Comparison of ENCODE assay signal across 9 cellular contexts in genomic region chr3:9400626-9401025, GRCh38. TPM values are rescaled to one million over a fixed set of nuclear protein-coding genes. Genes with fewer than 3 reads are reported as not detected.
A peak's percentile ranks its signal among the peaks of the same experiment; 100 is the strongest.
DNase-seq lines count a peak whose midpoint lies in the region; ATAC-seq and TF ChIP-seq lines count a peak whose summit lies in the region.
"Had no signal": no experiment of that assay in that cellular context is flagged by ENCODE, and none has a peak within 500 bp of the region (broad histone marks: within the 10 kb centered on the region; RNA-seq: fewer than 3 reads in every experiment).

No MANE protein-coding gene starts in this region.

- H3K27me3 ChIP-seq in right atrium auricular region (no peaks in the 10 kb centered on the region), uterus (no peaks in the 10 kb centered on the region)

- H3K36me3 ChIP-seq in right atrium auricular region (no peaks in the 10 kb centered on the region), uterus (no peaks in the 10 kb centered on the region)

- no peaks in the 10 kb centered on the region for H3K27me3 Mint-ChIP-seq in activated CD8-positive, alpha-beta T cell treated with anti-CD3 and anti-CD28 coated beads, Interleukin-2, amount 10 ng/mL, durations not matched to agents 7 days and 5 days (ENCODE audit: low read depth)
- H3K27me3 Mint-ChIP-seq in immature natural killer cell (ENCODE audit: low read depth in 3 of 3), result peaks cover 19 to 28% (median 28%) of the 10 kb centered on the region in 3 donors

- ATAC-seq in left ventricle myocardium superior (no peak), HG02798 (IDR thresholded peaks at IDR 0.05; ENCODE audit: poor library complexity, unreplicated experiment) (no peak)
- no peak for ATAC-seq in activated CD8-positive, alpha-beta T cell treated with anti-CD3 and anti-CD28 coated beads, Interleukin-2, amount 10 ng/mL, durations not matched to agents 7 days and 5 days
- ATAC-seq: activated CD4-positive, CD25-positive, alpha-beta regulatory T cell treated with anti-CD3 and anti-CD28 coated beads, Interleukin-2, amount 50 U/mL, for 24 hours had no signal

- POLR2A ChIA-PET in activated CD8-positive, alpha-beta T cell treated with anti-CD3 and anti-CD28 coated beads, Interleukin-2, amount 10 ng/mL, durations not matched to agents 7 days and 5 days (lab: Charles Lee), result no interaction called here

- no peak for DNase-seq in right atrium auricular region (ENCODE audit: low spot score)
- DNase-seq in left ventricle myocardium superior, result no peak
- no peak for DNase-seq in activated CD8-positive, alpha-beta T cell treated with anti-CD3 and anti-CD28 coated beads, Interleukin-2, amount 10 ng/mL, durations not matched to agents 7 days and 5 days
- no peak for DNase-seq in immature natural killer cell
- DNase-seq in uterus, result no peak
- no peak for DNase-seq in hepatic stellate cell (ENCODE audit: low spot score)
- no peak for DNase-seq in NCI-H1694 treated with DMSO at 0.1 percent for 48 hours (lab: John Stamatoyannopoulos, UW)

- H3K4me3 Mint-ChIP-seq in activated CD8-positive, alpha-beta T cell treated with anti-CD3 and anti-CD28 coated beads, Interleukin-2, amount 10 ng/mL, durations not matched to agents 7 days and 5 days, result peak overlapping the region; percentile 46
- H3K4me3 Mint-ChIP-seq in immature natural killer cell, result peak overlapping the region in 3 of 5 donors; percentile 13 to 46 (median 17)

- CTCF ChIA-PET in activated CD8-positive, alpha-beta T cell treated with anti-CD3 and anti-CD28 coated beads, Interleukin-2, amount 10 ng/mL, durations not matched to agents 7 days and 5 days (lab: Charles Lee), result no interaction called here

- H3K27ac ChIP-seq in right atrium auricular region, result peak overlapping the region; percentile 96 to 99
- peak overlapping the region; percentile 97 to 99 for H3K27ac ChIP-seq in uterus

- no peaks in the 10 kb centered on the region for H3K9me3 Mint-ChIP-seq in activated CD8-positive, alpha-beta T cell treated with anti-CD3 and anti-CD28 coated beads, Interleukin-2, amount 10 ng/mL, durations not matched to agents 7 days and 5 days (ENCODE audit: insufficient read depth)
- peaks cover 0 to 2% (median 0%) of the 10 kb centered on the region in 6 donors for H3K9me3 Mint-ChIP-seq in immature natural killer cell

- H3K27ac Mint-ChIP-seq in activated CD8-positive, alpha-beta T cell treated with anti-CD3 and anti-CD28 coated beads, Interleukin-2, amount 10 ng/mL, durations not matched to agents 7 days and 5 days, result no peak overlapping the region
- peak overlapping the region in 5 of 6 donors; percentile 57 to 99 (median 72) for H3K27ac Mint-ChIP-seq in immature natural killer cell

- peaks cover 24% of the 10 kb centered on the region for H3K36me3 Mint-ChIP-seq in activated CD8-positive, alpha-beta T cell treated with anti-CD3 and anti-CD28 coated beads, Interleukin-2, amount 10 ng/mL, durations not matched to agents 7 days and 5 days (ENCODE audit: low read depth)
- no peaks in the 10 kb centered on the region for H3K36me3 Mint-ChIP-seq in immature natural killer cell

- TF ChIP-seq CTCF in right atrium auricular region (IDR thresholded peaks at IDR 0.05) (no peak), uterus (IDR thresholded peaks at IDR 0.05) (no peak)

- TF ChIP-seq POLR2A in uterus (IDR thresholded peaks at IDR 0.05), result no peak

- H3K4me1 ChIP-seq in right atrium auricular region (peaks cover 0 to 71% of the 10 kb centered on the region in 2 donors), uterus (peaks cover 14 to 24% of the 10 kb centered on the region in 2 donors)

- intact Hi-C loops in left ventricle myocardium superior (cut with micrococcal nuclease) (no loop called here), uterus (cut with DNase I; ENCODE audit: low total_unique reads) (no loop called here)

- H3K4me1 Mint-ChIP-seq in activated CD8-positive, alpha-beta T cell treated with anti-CD3 and anti-CD28 coated beads, Interleukin-2, amount 10 ng/mL, durations not matched to agents 7 days and 5 days (ENCODE audit: low read depth), result peaks cover 63% of the 10 kb centered on the region
- peaks cover 69 to 84% of the 10 kb centered on the region in 2 donors for H3K4me1 Mint-ChIP-seq in immature natural killer cell

- H3K4me3 ChIP-seq in right atrium auricular region (no peak overlapping the region), uterus (no peak overlapping the region)

- H3K9me3 ChIP-seq in right atrium auricular region (no peaks in the 10 kb centered on the region), uterus (no peaks in the 10 kb centered on the region)

RNA-seq across cellular contexts. Expression of gene SETD5, which starts 3.2 kb away (rescaled TPM):
- total RNA-seq in right atrium auricular region (10 to 100 TPM; 36.9 to 49.4 TPM), left ventricle myocardium superior (60.2 TPM), uterus (100 to 1,000 TPM in 1 of 4 donors, 10 to 100 TPM in 3; 57.9 to 198 (median 94.2) TPM)
- 100 to 1,000 TPM; 122 to 126 TPM for total RNA-seq in activated CD8-positive, alpha-beta T cell treated with anti-CD3 and anti-CD28 coated beads, Interleukin-2, amount 10 ng/mL, durations not matched to agents 7 days and 5 days
- polyA plus RNA-seq in immature natural killer cell, result 10 to 100 TPM; 13.7 to 50.2 (median 19.2) TPM

RNA-seq across cellular contexts. Expression of gene THUMPD3, which starts 37.8 kb away (rescaled TPM):
- 10 to 100 TPM; 28.4 to 30.5 TPM for total RNA-seq in right atrium auricular region
- 58.6 TPM for total RNA-seq in left ventricle myocardium superior
- 10 to 100 TPM; 45.8 to 55.1 TPM for total RNA-seq in activated CD8-positive, alpha-beta T cell treated with anti-CD3 and anti-CD28 coated beads, Interleukin-2, amount 10 ng/mL, durations not matched to agents 7 days and 5 days
- polyA plus RNA-seq in immature natural killer cell, result 10 to 100 TPM; 13.2 to 23.1 (median 15.3) TPM
- 10 to 100 TPM; 13.3 to 48.9 (median 25.0) TPM for total RNA-seq in uterus
